19 cellular contexts compared by ENCODE assay signal in genomic region chr7:27751888-27752660, GRCh38. TPM values are rescaled to one million over a fixed set of nuclear protein-coding genes. Genes with fewer than 3 reads are reported as not detected.
DNase-seq lines count a peak whose midpoint lies in the region; ATAC-seq, FAIRE-seq and TF ChIP-seq lines count a peak whose summit lies in the region.
"Had no signal": no experiment of that assay in that cellular context is flagged by ENCODE, and none has a peak within 500 bp of the region (broad histone marks: within the 10 kb centered on the region; RNA-seq: fewer than 3 reads in every experiment).

No MANE protein-coding gene starts in this region.

- no peaks in the 10 kb centered on the region for H3K27me3 Mint-ChIP-seq in nephron progenitor cell (ENCODE audit: low read depth, poor library complexity)
- H3K27me3 Mint-ChIP-seq: CD4-positive, CD25-positive, alpha-beta regulatory T cell had no signal

- no peak overlapping the region for H3K4me3 Mint-ChIP-seq in nephron progenitor cell
- H3K4me3 Mint-ChIP-seq: CD4-positive, CD25-positive, alpha-beta regulatory T cell had no signal

- TF ChIP-seq EP300 in GM12878 (IDR thresholded peaks at IDR 0.05; ENCODE audit: borderline replicate concordance in 1 of 2, control insufficient read depth in 1 of 2, low read depth in 2 of 2, low read length in 2 of 2), result no peak

- no peaks in the 10 kb centered on the region for H3K27me3 ChIP-seq in GM12878 (replicated peaks in 1 of 2; ENCODE audit: control insufficient read depth in 2 of 2, insufficient read depth in 2 of 2, low read length in 1 of 2)
- H3K27me3 ChIP-seq: Peyer's patch, SJSA1 had no signal

- TF ChIP-seq CTCF in GM12878 (IDR thresholded peaks at IDR 0.05 in 2 of 3, conservative IDR thresholded peaks at IDR 0.05 in 1 of 3; ENCODE audit: control insufficient read depth in 2 of 3, extremely low read depth in 1 of 3, insufficient read depth in 1 of 3, low read depth in 3 of 3, low read length in 3 of 3) (no peak), nephron progenitor cell (IDR thresholded peaks at IDR 0.05) (no peak)

- RAD21 ChIA-PET in GM12878 (lab: Charles Lee; ENCODE audit: unreplicated experiment), result no interaction called here

- WGBS in GM12878 (ENCODE audit: insufficient coverage, insufficient replicate concordance, low lambda C conversion rate, missing lambda C conversion rate), result over 99% methylated on average over 6 of the region's 6 CpGs

- TF ChIP-seq POLR2A in H54 (IDR thresholded peaks at IDR 0.05; ENCODE audit: low read depth, low read length) (no peak), GM12878 (IDR thresholded peaks at IDR 0.05; ENCODE audit: low read depth, low read length) (no peak)

- SMC1A ChIA-PET in GM12878 (lab: Charles Lee; ENCODE audit: uncharacterized antibody, unreplicated experiment), result no interaction called here

- H3K36me3 Mint-ChIP-seq in nephron progenitor cell (ENCODE audit: low read depth), result peaks cover 51% of the 10 kb centered on the region

- no peak for TF ChIP-seq RAD21 in GM12878 (IDR thresholded peaks at IDR 0.05; ENCODE audit: insufficient read depth, low read depth, low read length)

- H3K4me2 ChIP-seq in GM12878 (ENCODE audit: control insufficient read depth, insufficient read depth), result no peak overlapping the region

- intact Hi-C loops in GM12878 (cut with micrococcal nuclease; ENCODE audit: unreplicated experiment), result no loop called here

- no peak overlapping the region for H3K4me3 ChIP-seq in GM12878
- H3K4me3 ChIP-seq: GM23248, Peyer's patch, SJSA1 had no signal

- no peak for ATAC-seq in GM12878

- in situ Hi-C loops in GM12878 (cut with MboI), result no loop called here

- no peaks in the 10 kb centered on the region for H3K9me3 Mint-ChIP-seq in nephron progenitor cell
- H3K9me3 Mint-ChIP-seq: CD4-positive, CD25-positive, alpha-beta regulatory T cell had no signal

- TSS peak; percentile 29 for BruUV-seq in GM12878 (replicated peaks; lab: Mats Ljungman, UMichigan)

- CTCF ChIA-PET in GM12878 (lab: Yijun Ruan, JAX), result no interaction called here

- no peaks in the 10 kb centered on the region for H3K4me1 ChIP-seq in GM12878 (ENCODE audit: control insufficient read depth, insufficient read depth, low read length)
- H3K4me1 ChIP-seq: SJSA1 had no signal

- peak overlapping the region; percentile 43 for H3K27ac Mint-ChIP-seq in nephron progenitor cell

- no peak overlapping the region for H3K27ac ChIP-seq in GM12878 (ENCODE audit: control insufficient read depth, insufficient read depth)
- H3K27ac ChIP-seq: GM23248, Peyer's patch, SJSA1 had no signal

- peaks cover 2 to 12% of the 10 kb centered on the region in 2 experiments for H3K36me3 ChIP-seq in GM12878 (ENCODE audit: control insufficient read depth in 2 of 2, insufficient read depth in 2 of 2, low read length in 1 of 2)

- H3K9me3 ChIP-seq in GM12878 (replicated peaks; ENCODE audit: control insufficient read depth, insufficient read depth, low read length), result no peaks in the 10 kb centered on the region
- H3K9me3 ChIP-seq: Peyer's patch, SJSA1 had no signal

- H3K9ac ChIP-seq in GM12878 (ENCODE audit: control insufficient read depth, insufficient read depth, low read length), result no peak overlapping the region
- H3K9ac ChIP-seq: GM23248 had no signal

- no peaks in the 10 kb centered on the region for H3K4me1 Mint-ChIP-seq in nephron progenitor cell

- H4K20me1 ChIP-seq in GM12878 (ENCODE audit: control insufficient read depth, insufficient read depth), result no peaks in the 10 kb centered on the region

- FAIRE-seq in H54 (lab: Jason Lieb, UNC), result peak; percentile 78
- FAIRE-seq in GM12878 (lab: Jason Lieb, UNC), result no peak

- DNase-seq in H54 (ENCODE audit: insufficient read length, low spot score) (no peak), LHCN-M2 (ENCODE audit: low read depth) (peak; percentile 98), GM12878 (ENCODE audit: low read depth, low spot score) (no peak), nephron progenitor cell (no peak), NCI-H1105 (lab: John Stamatoyannopoulos, UW) (no peak), islet precursor cell (no peak), NOMO-1 (lab: John Stamatoyannopoulos, UW; ENCODE audit: unreplicated experiment in 2 of 2) (no peak)
- DNase-seq: CD4-positive, CD25-positive, alpha-beta regulatory T cell; GM23248; HCEC 1CT; KBM-7; NCI-H1105 treated with DMSO at 0.1 percent for 48 hours; NCI-H1694; NCI-H2081; NCI-H774; NK-92 treated with Interleukin-12 subunit alpha and Interleukin-12 subunit beta, amount 100 ng/mL, for 24 hours; Peyer's patch; T-helper 1 cell had no signal

- POLR2A ChIA-PET in GM12878 (lab: Charles Lee), result interaction anchor here (1.0 kb wide), 1 partner anchor 11 kb away, joined by 3 read pairs; no protein-coding TSS in a partner anchor

- no peak overlapping the region for H2AFZ ChIP-seq in GM12878 (ENCODE audit: control insufficient read depth, low read depth, low read length)
- H2AFZ ChIP-seq: GM23248 had no signal

- peaks cover 2% of the 10 kb centered on the region; the same call in 1 of the 2 replicates for H3K79me2 ChIP-seq in GM12878 (ENCODE audit: control insufficient read depth, insufficient read depth, low read length)

TF ChIP-seq in GM12878, 131 proteins besides CTCF, POLR2A, EP300 and RAD21 (continues in another document):
- TF ChIP-seq YBX1 (IDR thresholded peaks at IDR 0.05) (no peak), NFIC (IDR thresholded peaks at IDR 0.05; ENCODE audit: low read depth, low read length) (no peak), E4F1 (IDR thresholded peaks at IDR 0.05; ENCODE audit: borderline replicate concordance, partially characterized antibody) (no peak), RELA (IDR thresholded peaks at IDR 0.05; ENCODE audit: borderline replicate concordance, partially characterized antibody) (no peak), CBFB (IDR thresholded peaks at IDR 0.05; ENCODE audit: low read depth) (no peak), BHLHE40 (IDR thresholded peaks at IDR 0.05; ENCODE audit: borderline replicate concordance in 1 of 2, low read depth in 2 of 2, low read length in 1 of 2) (no peak), ATF3 (IDR thresholded peaks at IDR 0.05; ENCODE audit: borderline replicate concordance, extremely low read depth, low read depth, low read length) (no peak), ESRRA (IDR thresholded peaks at IDR 0.05; ENCODE audit: low read length) (no peak), CBX5 (IDR thresholded peaks at IDR 0.05; ENCODE audit: low read depth) (no peak), IRF5 (IDR thresholded peaks at IDR 0.05; ENCODE audit: borderline replicate concordance) (no peak), DPF2 (IDR thresholded peaks at IDR 0.05) (no peak)

RNA-seq across cellular contexts. Expression of gene TAX1BP1, which starts 12.1 kb away (rescaled TPM):
- 108 and 131 TPM in 2 replicates for total RNA-seq in LHCN-M2 (2014; rRNA removed)
- 93.3 TPM for polyA plus RNA-seq in LHCN-M2 (2012)
- total RNA-seq in GM12878 (2013; cell fraction: nucleolus; rRNA removed), result 61.6 and 78.6 TPM in 2 replicates
- total RNA-seq in GM12878 (2014; rRNA removed), result 30.8 and 37.1 TPM in 2 replicates
- total RNA-seq in GM12878 (2014; rRNA removed; fragmentation: Illumina TruSeq; extraction: Trizol), result 51.1 and 52.2 TPM in 2 replicates
- 40.1 and 41.1 TPM in 2 replicates for total RNA-seq in GM12878 (2021)
- polyA plus RNA-seq in GM12878 (2011; ENCODE audit: low read depth), result 49.7 TPM
- 105 and 126 TPM in 2 replicates for polyA plus RNA-seq in GM12878 (2011; rRNA removed)
- polyA plus RNA-seq in GM12878 (2011; cell fraction: cytosol; rRNA removed), result 34.0 and 65.7 TPM in 2 replicates
- polyA plus RNA-seq in GM12878 (2011; cell fraction: nucleus; rRNA removed), result 24.4 and 28.5 TPM in 2 replicates
- 41.8 and 57.4 TPM in 2 replicates for polyA plus RNA-seq in GM12878 (2012)
- polyA plus RNA-seq in GM12878 (2014; fragmentation: Illumina TruSeq; extraction: Trizol), result 62.2 and 77.2 TPM in 2 replicates
- polyA plus RNA-seq in GM12878 (2014; fragmentation: Nextera tagmentation; extraction: Ambion mirVana), result 10 to 100 TPM; 52.9 to 88.4 TPM
- 28.7 and 34.3 TPM in 2 replicates for polyA plus RNA-seq in GM12878 (2014; rRNA removed)
- 10 to 100 TPM; 49.7 to 53.6 TPM for polyA plus RNA-seq in GM12878 (2016; fragmentation: Nextera tagmentation; extraction: Ambion mirVana)
- 78.2 and 151 TPM in 2 replicates for polyA minus RNA-seq in GM12878 (2011; rRNA and poly(A)+ RNA removed)
- polyA minus RNA-seq in GM12878 (2011; cell fraction: cytosol; rRNA and poly(A)+ RNA removed), result 17.0 and 20.4 TPM in 2 replicates
- polyA minus RNA-seq in GM12878 (2011; cell fraction: nucleus; rRNA and poly(A)+ RNA removed), result 89.5 and 123 TPM in 2 replicates
